Comparison of ENCODE assay signal across 14 cellular contexts in the genomic region with DNA sequence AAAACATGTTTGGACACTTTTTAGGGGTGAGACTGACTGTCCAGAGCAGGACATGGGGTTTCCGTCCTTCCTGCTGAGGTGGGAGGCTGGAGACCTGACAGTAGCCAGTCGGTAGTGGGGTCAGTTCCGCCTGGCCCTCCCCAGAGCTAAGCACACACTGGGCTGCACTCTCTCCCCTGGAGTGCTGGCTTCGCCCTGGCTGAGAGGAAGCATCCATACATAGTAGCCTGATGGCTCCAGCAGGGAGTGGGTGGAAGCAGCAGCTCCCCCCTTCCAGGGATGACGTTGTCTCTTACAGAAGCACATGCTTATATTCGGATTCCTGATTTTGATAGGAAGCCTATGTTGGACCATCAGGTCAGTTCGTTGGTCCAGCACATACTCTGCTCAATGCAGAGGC. TPM values are rescaled to one million over a fixed set of nuclear protein-coding genes. Genes with fewer than 3 reads are reported as not detected.
DNase-seq lines count a peak whose midpoint lies in the region; ATAC-seq and TF ChIP-seq lines count a peak whose summit lies in the region.
"Had no signal": no experiment of that assay in that cellular context is flagged by ENCODE, and none has a peak within 500 bp of the region (broad histone marks: within the 10 kb centered on the region; RNA-seq: fewer than 3 reads in every experiment).

No MANE protein-coding gene starts in this region.

- no peak for TF ChIP-seq CTCF in WTC11 (IDR thresholded peaks at IDR 0.05)
- no peak for TF ChIP-seq CTCF in endothelial cell (IDR thresholded peaks at IDR 0.05; ENCODE audit: unreplicated experiment)
- no peak for TF ChIP-seq CTCF in chondrocyte (IDR thresholded peaks at IDR 0.05)

- H3K36me3 ChIP-seq in H7 (replicated peaks; ENCODE audit: control insufficient read depth, insufficient read depth, low read length) = peaks cover 17% of the 10 kb centered on the region

- DNase-seq in H7 (peak; percentile 69), WTC11 (ENCODE audit: low spot score) (no peak), endothelial cell (ENCODE audit: low spot score) (no peak), posterior vena cava (ENCODE audit: low spot score) (peak; percentile 52), chondrocyte (ENCODE audit: low spot score) (no peak)
- DNase-seq in activated CD4-positive, alpha-beta T cell treated with anti-CD3 and anti-CD28 coated beads for 1 hour = no peak
- DNase-seq: BE2C; CD4-positive, alpha-beta memory T cell; DMS153; DMS79 treated with DMSO at 0.1 percent for 48 hours; EL; GOT3 had no signal

- no peak for ATAC-seq in WTC11
- ATAC-seq: A549, HCT116 had no signal

- no peak overlapping the region for H3K4me3 Mint-ChIP-seq in WTC11
- H3K4me3 Mint-ChIP-seq in endothelial cell (ENCODE audit: unreplicated experiment) = no peak overlapping the region
- H3K4me3 Mint-ChIP-seq in chondrocyte (ENCODE audit: unreplicated experiment) = no peak overlapping the region
- H3K4me3 Mint-ChIP-seq: CD4-positive, alpha-beta memory T cell had no signal

- intact Hi-C loops in posterior vena cava (cut with DNase I) = no loop called here

- peaks cover 36% of the 10 kb centered on the region for H3K4me1 Mint-ChIP-seq in WTC11
- H3K4me1 Mint-ChIP-seq in endothelial cell (ENCODE audit: unreplicated experiment) = peaks cover 15% of the 10 kb centered on the region
- peaks cover 3% of the 10 kb centered on the region for H3K4me1 Mint-ChIP-seq in chondrocyte (ENCODE audit: low read depth)

- H3K27me3 ChIP-seq in H7 (ENCODE audit: control insufficient read depth, insufficient read depth, low read length) = no peaks in the 10 kb centered on the region
- H3K27me3 ChIP-seq: BE2C had no signal

- no peaks in the 10 kb centered on the region for H3K9me3 Mint-ChIP-seq in WTC11
- no peaks in the 10 kb centered on the region for H3K9me3 Mint-ChIP-seq in endothelial cell (ENCODE audit: unreplicated experiment)
- H3K9me3 Mint-ChIP-seq in chondrocyte (ENCODE audit: low read depth) = no peaks in the 10 kb centered on the region
- H3K9me3 Mint-ChIP-seq: CD4-positive, alpha-beta memory T cell had no signal

- CTCF ChIA-PET in WTC11 (lab: Charles Lee) = interaction anchor here (2.3 kb wide), 1 partner anchor 45 kb away, joined by 5 read pairs; no protein-coding TSS in a partner anchor

- H3K27me3 Mint-ChIP-seq in WTC11 (ENCODE audit: low read depth) (no peaks in the 10 kb centered on the region), endothelial cell (ENCODE audit: unreplicated experiment) (peaks cover 3% of the 10 kb centered on the region), chondrocyte (ENCODE audit: low read depth) (no peaks in the 10 kb centered on the region)
- H3K27me3 Mint-ChIP-seq: CD4-positive, alpha-beta memory T cell had no signal

- peak overlapping the region; percentile 87 for H3K27ac Mint-ChIP-seq in WTC11
- H3K27ac Mint-ChIP-seq in endothelial cell (ENCODE audit: unreplicated experiment) = peak overlapping the region; percentile 24
- no peak overlapping the region for H3K27ac Mint-ChIP-seq in chondrocyte (ENCODE audit: unreplicated experiment)

- H3K36me3 Mint-ChIP-seq in WTC11 (peaks cover 57% of the 10 kb centered on the region), endothelial cell (ENCODE audit: low read depth, unreplicated experiment) (peaks cover 55% of the 10 kb centered on the region), chondrocyte (ENCODE audit: low read depth) (peaks cover 41% of the 10 kb centered on the region)

- POLR2A ChIA-PET in WTC11 (lab: Charles Lee) = no interaction called here

- H3K4me3 ChIP-seq in H7 (ENCODE audit: insufficient read depth, low read depth, low read length) = no peak overlapping the region
- H3K4me3 ChIP-seq: A549 had no signal

TF ChIP-seq in WTC11, 78 proteins besides CTCF, POLR2A, EP300 and RAD21:
- TF ChIP-seq, protein P1, sequence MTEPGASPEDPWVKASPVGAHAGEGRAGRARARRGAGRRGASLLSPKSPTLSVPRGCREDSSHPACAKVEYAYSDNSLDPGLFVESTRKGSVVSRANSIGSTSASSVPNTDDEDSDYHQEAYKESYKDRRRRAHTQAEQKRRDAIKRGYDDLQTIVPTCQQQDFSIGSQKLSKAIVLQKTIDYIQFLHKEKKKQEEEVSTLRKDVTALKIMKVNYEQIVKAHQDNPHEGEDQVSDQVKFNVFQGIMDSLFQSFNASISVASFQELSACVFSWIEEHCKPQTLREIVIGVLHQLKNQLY (CRISPR knock-in tag; IDR thresholded peaks at IDR 0.05) = no peak

RNA-seq across cellular contexts. Expression of gene SFSWAP, which starts 40.4 kb away (rescaled TPM):
- 33.4 and 43.2 TPM in 2 replicates for total RNA-seq in H7 (2014; rRNA removed; shearing (Covaris generic))
- total RNA-seq in WTC11 (2021) = 59.4 to 76.3 TPM (median 63.4 TPM) in 3 replicates
- total RNA-seq in endothelial cell (ENCODE audit: unreplicated experiment) = 56.3 TPM
- total RNA-seq in posterior vena cava = 10 to 100 TPM; 27.3 to 29.2 TPM
- 32.5 to 38.8 TPM (median 33.0 TPM) in 3 replicates for total RNA-seq in chondrocyte

Comparison
In these comparisons a context has a peak if more than half of its experiments do, and no peak if none do; other contexts are left out.
1. DNase-seq: peak in H7 (single experiment) and posterior vena cava (single experiment); none in WTC11 (single experiment), endothelial cell (single experiment), activated CD4-positive, alpha-beta T cell treated with anti-CD3 and anti-CD28 coated beads for 1 hour (single experiment) and chondrocyte (single experiment).